Comparison of ENCODE assay signal across 2 cellular contexts in the genomic region with DNA sequence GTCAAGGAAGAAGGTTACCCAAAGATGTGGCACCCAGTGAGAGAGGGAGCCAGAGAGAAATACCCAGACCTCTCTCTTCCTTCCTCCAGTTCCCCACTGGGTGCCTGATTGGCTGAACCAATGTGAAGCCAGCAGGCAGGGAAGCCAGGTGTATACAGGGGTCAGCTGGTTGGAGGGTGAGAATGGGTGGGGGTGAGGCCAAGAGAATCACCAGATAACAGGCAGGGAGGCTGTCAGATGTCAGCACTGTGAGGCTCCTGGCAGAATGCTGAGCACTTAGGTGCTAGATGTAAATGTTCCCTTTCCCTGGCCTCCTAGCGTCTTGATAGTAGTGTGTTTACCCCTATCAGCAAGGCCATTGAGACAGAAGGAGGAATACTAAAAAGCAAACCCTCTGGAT.
TF ChIP-seq lines count a peak whose summit lies in the region.

No MANE protein-coding gene starts in this region.

TF ChIP-seq in WTC11, 78 proteins besides CTCF, POLR2A, EP300 and RAD21:
- no peak for TF ChIP-seq KAT7 (CRISPR knock-in tag; IDR thresholded peaks at IDR 0.05; ENCODE audit: borderline replicate concordance)
- TF ChIP-seq ZNF416 (CRISPR knock-in tag; IDR thresholded peaks at IDR 0.05) = no peak
- TF ChIP-seq, protein P1, sequence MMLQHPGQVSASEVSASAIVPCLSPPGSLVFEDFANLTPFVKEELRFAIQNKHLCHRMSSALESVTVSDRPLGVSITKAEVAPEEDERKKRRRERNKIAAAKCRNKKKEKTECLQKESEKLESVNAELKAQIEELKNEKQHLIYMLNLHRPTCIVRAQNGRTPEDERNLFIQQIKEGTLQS (CRISPR knock-in tag; conservative IDR thresholded peaks at IDR 0.05) = no peak
- no peak for TF ChIP-seq NR2C2 (CRISPR knock-in tag; IDR thresholded peaks at IDR 0.05)
- TF ChIP-seq FOXJ3 (CRISPR knock-in tag; IDR thresholded peaks at IDR 0.05; ENCODE audit: borderline replicate concordance) = no peak
TF ChIP-seq in WTC11: peak in this region for 0.

TF ChIP-seq in GM23338, 12 proteins besides CTCF, POLR2A, EP300 and RAD21:
- TF ChIP-seq, protein P2, sequence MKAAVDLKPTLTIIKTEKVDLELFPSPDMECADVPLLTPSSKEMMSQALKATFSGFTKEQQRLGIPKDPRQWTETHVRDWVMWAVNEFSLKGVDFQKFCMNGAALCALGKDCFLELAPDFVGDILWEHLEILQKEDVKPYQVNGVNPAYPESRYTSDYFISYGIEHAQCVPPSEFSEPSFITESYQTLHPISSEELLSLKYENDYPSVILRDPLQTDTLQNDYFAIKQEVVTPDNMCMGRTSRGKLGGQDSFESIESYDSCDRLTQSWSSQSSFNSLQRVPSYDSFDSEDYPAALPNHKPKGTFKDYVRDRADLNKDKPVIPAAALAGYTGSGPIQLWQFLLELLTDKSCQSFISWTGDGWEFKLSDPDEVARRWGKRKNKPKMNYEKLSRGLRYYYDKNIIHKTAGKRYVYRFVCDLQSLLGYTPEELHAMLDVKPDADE (IDR thresholded peaks at IDR 0.05) = no peak
- TF ChIP-seq EZH2 (IDR thresholded peaks at IDR 0.05; ENCODE audit: low read depth, unreplicated experiment) (no peak), STAT1 (IDR thresholded peaks at IDR 0.05; ENCODE audit: unreplicated experiment) (no peak), NANOG (IDR thresholded peaks at IDR 0.05; ENCODE audit: borderline replicate concordance) (no peak), ZNF331 (CRISPR knock-in tag; IDR thresholded peaks at IDR 0.05; ENCODE audit: low read depth) (no peak), ZNF114 (CRISPR knock-in tag; IDR thresholded peaks at IDR 0.05) (no peak), POLR2AphosphoS5 (IDR thresholded peaks at IDR 0.05; ENCODE audit: low read depth) (no peak), JUNB (IDR thresholded peaks at IDR 0.05; ENCODE audit: unreplicated experiment) (no peak), CREB1 (CRISPR knock-in tag; IDR thresholded peaks at IDR 0.05; ENCODE audit: low read depth) (no peak), EZH2phosphoT487 (IDR thresholded peaks at IDR 0.05; ENCODE audit: unreplicated experiment) (no peak)
- TF ChIP-seq, protein P3, sequence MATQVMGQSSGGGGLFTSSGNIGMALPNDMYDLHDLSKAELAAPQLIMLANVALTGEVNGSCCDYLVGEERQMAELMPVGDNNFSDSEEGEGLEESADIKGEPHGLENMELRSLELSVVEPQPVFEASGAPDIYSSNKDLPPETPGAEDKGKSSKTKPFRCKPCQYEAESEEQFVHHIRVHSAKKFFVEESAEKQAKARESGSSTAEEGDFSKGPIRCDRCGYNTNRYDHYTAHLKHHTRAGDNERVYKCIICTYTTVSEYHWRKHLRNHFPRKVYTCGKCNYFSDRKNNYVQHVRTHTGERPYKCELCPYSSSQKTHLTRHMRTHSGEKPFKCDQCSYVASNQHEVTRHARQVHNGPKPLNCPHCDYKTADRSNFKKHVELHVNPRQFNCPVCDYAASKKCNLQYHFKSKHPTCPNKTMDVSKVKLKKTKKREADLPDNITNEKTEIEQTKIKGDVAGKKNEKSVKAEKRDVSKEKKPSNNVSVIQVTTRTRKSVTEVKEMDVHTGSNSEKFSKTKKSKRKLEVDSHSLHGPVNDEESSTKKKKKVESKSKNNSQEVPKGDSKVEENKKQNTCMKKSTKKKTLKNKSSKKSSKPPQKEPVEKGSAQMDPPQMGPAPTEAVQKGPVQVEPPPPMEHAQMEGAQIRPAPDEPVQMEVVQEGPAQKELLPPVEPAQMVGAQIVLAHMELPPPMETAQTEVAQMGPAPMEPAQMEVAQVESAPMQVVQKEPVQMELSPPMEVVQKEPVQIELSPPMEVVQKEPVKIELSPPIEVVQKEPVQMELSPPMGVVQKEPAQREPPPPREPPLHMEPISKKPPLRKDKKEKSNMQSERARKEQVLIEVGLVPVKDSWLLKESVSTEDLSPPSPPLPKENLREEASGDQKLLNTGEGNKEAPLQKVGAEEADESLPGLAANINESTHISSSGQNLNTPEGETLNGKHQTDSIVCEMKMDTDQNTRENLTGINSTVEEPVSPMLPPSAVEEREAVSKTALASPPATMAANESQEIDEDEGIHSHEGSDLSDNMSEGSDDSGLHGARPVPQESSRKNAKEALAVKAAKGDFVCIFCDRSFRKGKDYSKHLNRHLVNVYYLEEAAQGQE (IDR thresholded peaks at IDR 0.05; ENCODE audit: unreplicated experiment) = no peak
- TF ChIP-seq, protein P4, sequence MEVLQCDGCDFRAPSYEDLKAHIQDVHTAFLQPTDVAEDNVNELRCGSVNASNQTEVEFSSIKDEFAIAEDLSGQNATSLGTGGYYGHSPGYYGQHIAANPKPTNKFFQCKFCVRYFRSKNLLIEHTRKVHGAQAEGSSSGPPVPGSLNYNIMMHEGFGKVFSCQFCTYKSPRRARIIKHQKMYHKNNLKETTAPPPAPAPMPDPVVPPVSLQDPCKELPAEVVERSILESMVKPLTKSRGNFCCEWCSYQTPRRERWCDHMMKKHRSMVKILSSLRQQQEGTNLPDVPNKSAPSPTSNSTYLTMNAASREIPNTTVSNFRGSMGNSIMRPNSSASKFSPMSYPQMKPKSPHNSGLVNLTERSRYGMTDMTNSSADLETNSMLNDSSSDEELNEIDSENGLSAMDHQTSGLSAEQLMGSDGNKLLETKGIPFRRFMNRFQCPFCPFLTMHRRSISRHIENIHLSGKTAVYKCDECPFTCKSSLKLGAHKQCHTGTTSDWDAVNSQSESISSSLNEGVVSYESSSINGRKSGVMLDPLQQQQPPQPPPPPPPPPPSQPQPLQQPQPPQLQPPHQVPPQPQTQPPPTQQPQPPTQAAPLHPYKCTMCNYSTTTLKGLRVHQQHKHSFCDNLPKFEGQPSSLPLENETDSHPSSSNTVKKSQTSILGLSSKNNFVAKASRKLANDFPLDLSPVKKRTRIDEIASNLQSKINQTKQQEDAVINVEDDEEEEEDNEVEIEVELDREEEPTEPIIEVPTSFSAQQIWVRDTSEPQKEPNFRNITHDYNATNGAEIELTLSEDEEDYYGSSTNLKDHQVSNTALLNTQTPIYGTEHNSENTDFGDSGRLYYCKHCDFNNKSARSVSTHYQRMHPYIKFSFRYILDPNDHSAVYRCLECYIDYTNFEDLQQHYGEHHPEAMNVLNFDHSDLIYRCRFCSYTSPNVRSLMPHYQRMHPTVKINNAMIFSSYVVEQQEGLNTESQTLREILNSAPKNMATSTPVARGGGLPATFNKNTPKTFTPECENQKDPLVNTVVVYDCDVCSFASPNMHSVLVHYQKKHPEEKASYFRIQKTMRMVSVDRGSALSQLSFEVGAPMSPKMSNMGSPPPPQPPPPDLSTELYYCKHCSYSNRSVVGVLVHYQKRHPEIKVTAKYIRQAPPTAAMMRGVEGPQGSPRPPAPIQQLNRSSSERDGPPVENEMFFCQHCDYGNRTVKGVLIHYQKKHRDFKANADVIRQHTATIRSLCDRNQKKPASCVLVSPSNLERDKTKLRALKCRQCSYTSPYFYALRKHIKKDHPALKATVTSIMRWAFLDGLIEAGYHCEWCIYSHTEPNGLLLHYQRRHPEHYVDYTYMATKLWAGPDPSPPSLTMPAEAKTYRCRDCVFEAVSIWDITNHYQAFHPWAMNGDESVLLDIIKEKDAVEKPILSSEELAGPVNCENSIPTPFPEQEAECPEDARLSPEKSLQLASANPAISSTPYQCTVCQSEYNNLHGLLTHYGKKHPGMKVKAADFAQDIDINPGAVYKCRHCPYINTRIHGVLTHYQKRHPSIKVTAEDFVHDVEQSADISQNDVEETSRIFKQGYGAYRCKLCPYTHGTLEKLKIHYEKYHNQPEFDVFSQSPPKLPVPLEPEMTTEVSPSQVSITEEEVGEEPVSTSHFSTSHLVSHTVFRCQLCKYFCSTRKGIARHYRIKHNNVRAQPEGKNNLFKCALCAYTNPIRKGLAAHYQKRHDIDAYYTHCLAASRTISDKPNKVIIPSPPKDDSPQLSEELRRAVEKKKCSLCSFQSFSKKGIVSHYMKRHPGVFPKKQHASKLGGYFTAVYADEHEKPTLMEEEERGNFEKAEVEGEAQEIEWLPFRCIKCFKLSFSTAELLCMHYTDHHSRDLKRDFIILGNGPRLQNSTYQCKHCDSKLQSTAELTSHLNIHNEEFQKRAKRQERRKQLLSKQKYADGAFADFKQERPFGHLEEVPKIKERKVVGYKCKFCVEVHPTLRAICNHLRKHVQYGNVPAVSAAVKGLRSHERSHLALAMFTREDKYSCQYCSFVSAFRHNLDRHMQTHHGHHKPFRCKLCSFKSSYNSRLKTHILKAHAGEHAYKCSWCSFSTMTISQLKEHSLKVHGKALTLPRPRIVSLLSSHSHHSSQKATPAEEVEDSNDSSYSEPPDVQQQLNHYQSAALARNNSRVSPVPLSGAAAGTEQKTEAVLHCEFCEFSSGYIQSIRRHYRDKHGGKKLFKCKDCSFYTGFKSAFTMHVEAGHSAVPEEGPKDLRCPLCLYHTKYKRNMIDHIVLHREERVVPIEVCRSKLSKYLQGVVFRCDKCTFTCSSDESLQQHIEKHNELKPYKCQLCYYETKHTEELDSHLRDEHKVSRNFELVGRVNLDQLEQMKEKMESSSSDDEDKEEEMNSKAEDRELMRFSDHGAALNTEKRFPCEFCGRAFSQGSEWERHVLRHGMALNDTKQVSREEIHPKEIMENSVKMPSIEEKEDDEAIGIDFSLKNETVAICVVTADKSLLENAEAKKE (CRISPR knock-in tag; IDR thresholded peaks at IDR 0.05) = no peak
TF ChIP-seq in GM23338: peak in this region for 0.
